8 cellular contexts compared by ENCODE assay signal in the genomic region with DNA sequence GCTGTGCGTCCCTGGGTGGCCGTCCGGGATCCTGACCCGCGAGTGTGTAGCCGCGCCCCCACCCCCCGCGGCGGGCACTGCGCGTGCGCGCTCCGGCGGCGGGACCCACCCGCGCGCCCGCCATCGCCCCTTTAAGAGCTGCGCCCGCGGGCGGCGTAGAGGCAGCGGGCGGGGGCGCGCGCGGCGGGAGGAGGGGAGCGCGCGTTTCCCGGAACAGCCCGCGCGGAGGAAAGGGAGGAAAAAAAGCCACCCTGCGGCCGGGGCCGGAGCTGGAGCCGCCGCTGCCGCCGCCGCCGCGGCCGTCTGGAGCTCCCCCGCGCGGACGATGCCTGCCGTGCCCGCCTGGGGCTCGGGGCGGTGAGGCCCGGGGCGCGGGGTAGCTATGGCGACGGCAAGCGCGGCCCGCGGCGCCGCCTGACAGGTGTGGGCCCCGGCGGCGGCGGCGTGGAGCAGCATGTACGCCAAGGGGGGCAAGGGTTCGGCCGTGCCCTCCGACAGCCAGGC. TPM values are rescaled to one million over a fixed set of nuclear protein-coding genes. Genes with fewer than 3 reads are reported as not detected.
DNase-seq lines count a peak whose midpoint lies in the region; ATAC-seq and TF ChIP-seq lines count a peak whose summit lies in the region.

Gene SSBP4, plus strand, starts transcription at position 204 of the 504 bp plus-strand sequence. Its CDS starts 251 bp downstream, at position 455.

- H3K9me3 Mint-ChIP-seq in activated naive CD4-positive, alpha-beta T cell treated with anti-CD3 and anti-CD28 coated beads, Interleukin-2, amount 50 U/mL, for 24 hours: no peaks in the 10 kb centered on the region

- H3K4me1 Mint-ChIP-seq in activated naive CD4-positive, alpha-beta T cell treated with anti-CD3 and anti-CD28 coated beads, Interleukin-2, amount 50 U/mL, for 24 hours: peaks cover 66% of the 10 kb centered on the region

- ATAC-seq in GM19328 (IDR thresholded peaks at IDR 0.05; ENCODE audit: unreplicated experiment) (peak; percentile 44), upper lobe of right lung (peak; percentile 61)

- H3K27me3 ChIP-seq in BLaER1 (no peaks in the 10 kb centered on the region), SJSA1 (replicated peaks) (no peaks in the 10 kb centered on the region), neutrophil (peaks cover 80% of the 10 kb centered on the region), upper lobe of right lung (no peaks in the 10 kb centered on the region)

- H4K20me1 ChIP-seq in BLaER1: peaks cover 40% of the 10 kb centered on the region

- H3K27ac Mint-ChIP-seq in activated naive CD4-positive, alpha-beta T cell treated with anti-CD3 and anti-CD28 coated beads, Interleukin-2, amount 50 U/mL, for 24 hours: peak within 1 kb of the TSS; percentile 79

- H3K4me3 ChIP-seq in BLaER1 (peak within 1 kb of the TSS; percentile 92), SJSA1 (peak within 1 kb of the TSS; percentile 81), neutrophil (ENCODE audit: low read depth in 1 of 2, low read length in 1 of 2) (peak within 1 kb of the TSS; percentile 59 to 77), upper lobe of right lung (peak within 1 kb of the TSS; percentile 72)

- H3K9ac ChIP-seq in BLaER1: peak within 1 kb of the TSS; percentile 92

- TF ChIP-seq CTCF in neutrophil (IDR thresholded peaks at IDR 0.05): peak; percentile 72
- peak; percentile 29 for TF ChIP-seq CTCF in upper lobe of right lung (IDR thresholded peaks at IDR 0.05)

- DNase-seq in SJSA1 (ENCODE audit: low read depth in 1 of 2, low spot score in 2 of 2) (peak; percentile 73 to 84), globus pallidus (ENCODE audit: low spot score) (peak; percentile 61), upper lobe of right lung (peak; percentile 86)

- H3K4me2 ChIP-seq in BLaER1: peak within 1 kb of the TSS; percentile 98

- H3K27ac ChIP-seq in BLaER1 (peak within 1 kb of the TSS; percentile 94), KOPT-K1 (ENCODE audit: low read depth, low read length, poor library complexity, severe bottlenecking) (peak within 1 kb of the TSS; percentile 86), SJSA1 (no peak within 1 kb of the TSS), neutrophil (peak within 1 kb of the TSS; percentile 72), upper lobe of right lung (peak within 1 kb of the TSS; percentile 92)

- H3K4me3 Mint-ChIP-seq in activated naive CD4-positive, alpha-beta T cell treated with anti-CD3 and anti-CD28 coated beads, Interleukin-2, amount 50 U/mL, for 24 hours: peak within 1 kb of the TSS; percentile 94

- H3K4me1 ChIP-seq in BLaER1 (peaks cover 89% of the 10 kb centered on the region), SJSA1 (replicated peaks) (peaks cover 63% of the 10 kb centered on the region), neutrophil (ENCODE audit: control insufficient read depth in 1 of 2, insufficient read depth in 1 of 2, low read depth in 1 of 2, low read length in 1 of 2) (peaks cover 53 to 54% of the 10 kb centered on the region in 2 experiments), upper lobe of right lung (peaks cover 59% of the 10 kb centered on the region)

- no peaks in the 10 kb centered on the region for H3K9me3 ChIP-seq in BLaER1
- no peaks in the 10 kb centered on the region for H3K9me3 ChIP-seq in KOPT-K1 (ENCODE audit: insufficient read depth, low read length, poor library complexity, severe bottlenecking)
- peaks cover 9% of the 10 kb centered on the region; the same call in 1 of the 2 replicates for H3K9me3 ChIP-seq in SJSA1 (replicated peaks)
- no peaks in the 10 kb centered on the region for H3K9me3 ChIP-seq in neutrophil
- no peaks in the 10 kb centered on the region for H3K9me3 ChIP-seq in upper lobe of right lung

- H3K36me3 Mint-ChIP-seq in activated naive CD4-positive, alpha-beta T cell treated with anti-CD3 and anti-CD28 coated beads, Interleukin-2, amount 50 U/mL, for 24 hours: no peaks in the 10 kb centered on the region

- peaks cover 12% of the 10 kb centered on the region for H3K27me3 Mint-ChIP-seq in activated naive CD4-positive, alpha-beta T cell treated with anti-CD3 and anti-CD28 coated beads, Interleukin-2, amount 50 U/mL, for 24 hours

- intact Hi-C loops in upper lobe of right lung (cut with DNase I): no loop called here

- 0 out of 2 replicates have a peak, but pooled peaks cover 7% of the 10 kb centered on the region for H3K36me3 ChIP-seq in BLaER1
- no peaks in the 10 kb centered on the region for H3K36me3 ChIP-seq in KOPT-K1 (ENCODE audit: insufficient read depth, low read length)
- H3K36me3 ChIP-seq in SJSA1: peaks cover 3% of the 10 kb centered on the region; the same call in 1 of the 2 replicates
- no peaks in the 10 kb centered on the region for H3K36me3 ChIP-seq in neutrophil
- no peaks in the 10 kb centered on the region for H3K36me3 ChIP-seq in upper lobe of right lung

RNA-seq across cellular contexts. Expression of gene SSBP4, which starts in this region (rescaled TPM):
- total RNA-seq in SJSA1 (2014; rRNA removed; shearing (Covaris generic)): 18.9 and 43.4 TPM in 2 replicates
- 57.3 TPM for total RNA-seq in upper lobe of right lung
